ENCODE assay signal across 1 cellular context in the genomic region with DNA sequence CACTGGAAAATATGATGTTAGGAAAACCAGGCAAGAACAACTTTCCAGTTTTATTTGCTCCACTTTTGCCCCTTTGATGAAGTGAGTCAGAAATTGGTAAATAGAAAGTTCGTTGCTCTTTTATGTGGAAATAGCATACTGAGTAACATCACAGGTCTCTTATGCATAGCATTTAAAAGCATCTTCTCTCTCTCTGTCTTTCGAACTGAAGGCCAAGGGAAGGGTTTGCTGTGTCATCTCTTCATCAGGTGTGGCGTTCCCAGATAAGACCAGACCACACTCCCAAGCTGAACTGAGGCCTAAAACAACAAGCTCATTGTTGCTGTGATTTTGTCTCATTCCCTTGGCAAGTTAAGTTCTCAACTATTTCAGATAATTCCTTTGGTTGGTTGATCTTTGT.
TF ChIP-seq lines count a peak whose summit lies in the region.

No MANE protein-coding gene starts in this region.

TF ChIP-seq in K562, 482 proteins besides CTCF, POLR2A, EP300 and RAD21 (continued from another document):
- TF ChIP-seq TEAD4 (IDR thresholded peaks at IDR 0.05; ENCODE audit: low read length): peak; percentile 62
- no peak for TF ChIP-seq TEAD4 (CRISPR knock-in tag; IDR thresholded peaks at IDR 0.05; ENCODE audit: borderline replicate concordance)
- TF ChIP-seq CBFA2T3 (IDR thresholded peaks at IDR 0.05): peak; percentile 79
- TF ChIP-seq ZFP1 (CRISPR knock-in tag; IDR thresholded peaks at IDR 0.05): no peak
- TF ChIP-seq, protein P1, sequence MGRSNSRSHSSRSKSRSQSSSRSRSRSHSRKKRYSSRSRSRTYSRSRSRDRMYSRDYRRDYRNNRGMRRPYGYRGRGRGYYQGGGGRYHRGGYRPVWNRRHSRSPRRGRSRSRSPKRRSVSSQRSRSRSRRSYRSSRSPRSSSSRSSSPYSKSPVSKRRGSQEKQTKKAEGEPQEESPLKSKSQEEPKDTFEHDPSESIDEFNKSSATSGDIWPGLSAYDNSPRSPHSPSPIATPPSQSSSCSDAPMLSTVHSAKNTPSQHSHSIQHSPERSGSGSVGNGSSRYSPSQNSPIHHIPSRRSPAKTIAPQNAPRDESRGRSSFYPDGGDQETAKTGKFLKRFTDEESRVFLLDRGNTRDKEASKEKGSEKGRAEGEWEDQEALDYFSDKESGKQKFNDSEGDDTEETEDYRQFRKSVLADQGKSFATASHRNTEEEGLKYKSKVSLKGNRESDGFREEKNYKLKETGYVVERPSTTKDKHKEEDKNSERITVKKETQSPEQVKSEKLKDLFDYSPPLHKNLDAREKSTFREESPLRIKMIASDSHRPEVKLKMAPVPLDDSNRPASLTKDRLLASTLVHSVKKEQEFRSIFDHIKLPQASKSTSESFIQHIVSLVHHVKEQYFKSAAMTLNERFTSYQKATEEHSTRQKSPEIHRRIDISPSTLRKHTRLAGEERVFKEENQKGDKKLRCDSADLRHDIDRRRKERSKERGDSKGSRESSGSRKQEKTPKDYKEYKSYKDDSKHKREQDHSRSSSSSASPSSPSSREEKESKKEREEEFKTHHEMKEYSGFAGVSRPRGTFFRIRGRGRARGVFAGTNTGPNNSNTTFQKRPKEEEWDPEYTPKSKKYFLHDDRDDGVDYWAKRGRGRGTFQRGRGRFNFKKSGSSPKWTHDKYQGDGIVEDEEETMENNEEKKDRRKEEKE (IDR thresholded peaks at IDR 0.05; ENCODE audit: borderline replicate concordance in 1 of 2, control insufficient read depth in 1 of 2, low read depth in 2 of 2, low read length in 1 of 2): no peak
- peak; percentile 74 for TF ChIP-seq ZNF316 (IDR thresholded peaks at IDR 0.05)
- TF ChIP-seq L3MBTL2 (IDR thresholded peaks at IDR 0.05): no peak
- TF ChIP-seq, protein P2, sequence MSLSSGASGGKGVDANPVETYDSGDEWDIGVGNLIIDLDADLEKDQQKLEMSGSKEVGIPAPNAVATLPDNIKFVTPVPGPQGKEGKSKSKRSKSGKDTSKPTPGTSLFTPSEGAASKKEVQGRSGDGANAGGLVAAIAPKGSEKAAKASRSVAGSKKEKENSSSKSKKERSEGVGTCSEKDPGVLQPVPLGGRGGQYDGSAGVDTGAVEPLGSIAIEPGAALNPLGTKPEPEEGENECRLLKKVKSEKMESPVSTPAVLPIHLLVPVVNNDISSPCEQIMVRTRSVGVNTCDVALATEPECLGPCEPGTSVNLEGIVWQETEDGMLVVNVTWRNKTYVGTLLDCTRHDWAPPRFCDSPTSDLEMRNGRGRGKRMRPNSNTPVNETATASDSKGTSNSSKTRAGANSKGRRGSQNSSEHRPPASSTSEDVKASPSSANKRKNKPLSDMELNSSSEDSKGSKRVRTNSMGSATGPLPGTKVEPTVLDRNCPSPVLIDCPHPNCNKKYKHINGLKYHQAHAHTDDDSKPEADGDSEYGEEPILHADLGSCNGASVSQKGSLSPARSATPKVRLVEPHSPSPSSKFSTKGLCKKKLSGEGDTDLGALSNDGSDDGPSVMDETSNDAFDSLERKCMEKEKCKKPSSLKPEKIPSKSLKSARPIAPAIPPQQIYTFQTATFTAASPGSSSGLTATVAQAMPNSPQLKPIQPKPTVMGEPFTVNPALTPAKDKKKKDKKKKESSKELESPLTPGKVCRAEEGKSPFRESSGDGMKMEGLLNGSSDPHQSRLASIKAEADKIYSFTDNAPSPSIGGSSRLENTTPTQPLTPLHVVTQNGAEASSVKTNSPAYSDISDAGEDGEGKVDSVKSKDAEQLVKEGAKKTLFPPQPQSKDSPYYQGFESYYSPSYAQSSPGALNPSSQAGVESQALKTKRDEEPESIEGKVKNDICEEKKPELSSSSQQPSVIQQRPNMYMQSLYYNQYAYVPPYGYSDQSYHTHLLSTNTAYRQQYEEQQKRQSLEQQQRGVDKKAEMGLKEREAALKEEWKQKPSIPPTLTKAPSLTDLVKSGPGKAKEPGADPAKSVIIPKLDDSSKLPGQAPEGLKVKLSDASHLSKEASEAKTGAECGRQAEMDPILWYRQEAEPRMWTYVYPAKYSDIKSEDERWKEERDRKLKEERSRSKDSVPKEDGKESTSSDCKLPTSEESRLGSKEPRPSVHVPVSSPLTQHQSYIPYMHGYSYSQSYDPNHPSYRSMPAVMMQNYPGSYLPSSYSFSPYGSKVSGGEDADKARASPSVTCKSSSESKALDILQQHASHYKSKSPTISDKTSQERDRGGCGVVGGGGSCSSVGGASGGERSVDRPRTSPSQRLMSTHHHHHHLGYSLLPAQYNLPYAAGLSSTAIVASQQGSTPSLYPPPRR (CRISPR knock-in tag; IDR thresholded peaks at IDR 0.05; ENCODE audit: borderline replicate concordance): no peak
- TF ChIP-seq, protein P3, sequence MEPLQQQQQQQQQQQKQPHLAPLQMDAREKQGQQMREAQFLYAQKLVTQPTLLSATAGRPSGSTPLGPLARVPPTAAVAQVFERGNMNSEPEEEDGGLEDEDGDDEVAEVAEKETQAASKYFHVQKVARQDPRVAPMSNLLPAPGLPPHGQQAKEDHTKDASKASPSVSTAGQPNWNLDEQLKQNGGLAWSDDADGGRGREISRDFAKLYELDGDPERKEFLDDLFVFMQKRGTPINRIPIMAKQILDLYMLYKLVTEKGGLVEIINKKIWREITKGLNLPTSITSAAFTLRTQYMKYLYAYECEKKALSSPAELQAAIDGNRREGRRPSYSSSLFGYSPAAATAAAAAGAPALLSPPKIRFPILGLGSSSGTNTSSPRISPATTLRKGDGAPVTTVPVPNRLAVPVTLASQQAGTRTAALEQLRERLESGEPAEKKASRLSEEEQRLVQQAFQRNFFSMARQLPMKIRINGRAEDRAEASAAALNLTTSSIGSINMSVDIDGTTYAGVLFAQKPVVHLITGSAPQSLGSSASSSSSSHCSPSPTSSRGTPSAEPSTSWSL (CRISPR knock-in tag; IDR thresholded peaks at IDR 0.05; ENCODE audit: borderline replicate concordance): no peak
- TF ChIP-seq, protein P4, sequence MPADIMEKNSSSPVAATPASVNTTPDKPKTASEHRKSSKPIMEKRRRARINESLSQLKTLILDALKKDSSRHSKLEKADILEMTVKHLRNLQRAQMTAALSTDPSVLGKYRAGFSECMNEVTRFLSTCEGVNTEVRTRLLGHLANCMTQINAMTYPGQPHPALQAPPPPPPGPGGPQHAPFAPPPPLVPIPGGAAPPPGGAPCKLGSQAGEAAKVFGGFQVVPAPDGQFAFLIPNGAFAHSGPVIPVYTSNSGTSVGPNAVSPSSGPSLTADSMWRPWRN (IDR thresholded peaks at IDR 0.05; ENCODE audit: low read depth): peak; percentile 72
- peak; percentile 48; the same call in 1 of the 2 replicates for TF ChIP-seq CBFA2T2 (conservative IDR thresholded peaks at IDR 0.05)
- no peak for TF ChIP-seq KLF10 (CRISPR knock-in tag; IDR thresholded peaks at IDR 0.05)
- TF ChIP-seq TCF3 (CRISPR knock-in tag; IDR thresholded peaks at IDR 0.05): peak; percentile 77
- TF ChIP-seq COPS2 (conservative IDR thresholded peaks at IDR 0.05): no peak
- TF ChIP-seq, protein P5, sequence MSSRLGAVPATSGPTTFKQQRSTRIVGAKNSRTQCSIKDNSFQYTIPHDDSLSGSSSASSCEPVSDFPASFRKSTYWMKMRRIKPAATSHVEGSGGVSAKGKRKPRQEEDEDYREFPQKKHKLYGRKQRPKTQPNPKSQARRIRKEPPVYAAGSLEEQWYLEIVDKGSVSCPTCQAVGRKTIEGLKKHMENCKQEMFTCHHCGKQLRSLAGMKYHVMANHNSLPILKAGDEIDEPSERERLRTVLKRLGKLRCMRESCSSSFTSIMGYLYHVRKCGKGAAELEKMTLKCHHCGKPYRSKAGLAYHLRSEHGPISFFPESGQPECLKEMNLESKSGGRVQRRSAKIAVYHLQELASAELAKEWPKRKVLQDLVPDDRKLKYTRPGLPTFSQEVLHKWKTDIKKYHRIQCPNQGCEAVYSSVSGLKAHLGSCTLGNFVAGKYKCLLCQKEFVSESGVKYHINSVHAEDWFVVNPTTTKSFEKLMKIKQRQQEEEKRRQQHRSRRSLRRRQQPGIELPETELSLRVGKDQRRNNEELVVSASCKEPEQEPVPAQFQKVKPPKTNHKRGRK (tag; IDR thresholded peaks at IDR 0.05): no peak
- peak; percentile 49 for TF ChIP-seq CCNT2 (IDR thresholded peaks at IDR 0.05; ENCODE audit: borderline replicate concordance, extremely low read depth, insufficient read length, low read depth, low read length)
- TF ChIP-seq TAL1 (IDR thresholded peaks at IDR 0.05): peak; percentile 62
- TF ChIP-seq, protein P6, sequence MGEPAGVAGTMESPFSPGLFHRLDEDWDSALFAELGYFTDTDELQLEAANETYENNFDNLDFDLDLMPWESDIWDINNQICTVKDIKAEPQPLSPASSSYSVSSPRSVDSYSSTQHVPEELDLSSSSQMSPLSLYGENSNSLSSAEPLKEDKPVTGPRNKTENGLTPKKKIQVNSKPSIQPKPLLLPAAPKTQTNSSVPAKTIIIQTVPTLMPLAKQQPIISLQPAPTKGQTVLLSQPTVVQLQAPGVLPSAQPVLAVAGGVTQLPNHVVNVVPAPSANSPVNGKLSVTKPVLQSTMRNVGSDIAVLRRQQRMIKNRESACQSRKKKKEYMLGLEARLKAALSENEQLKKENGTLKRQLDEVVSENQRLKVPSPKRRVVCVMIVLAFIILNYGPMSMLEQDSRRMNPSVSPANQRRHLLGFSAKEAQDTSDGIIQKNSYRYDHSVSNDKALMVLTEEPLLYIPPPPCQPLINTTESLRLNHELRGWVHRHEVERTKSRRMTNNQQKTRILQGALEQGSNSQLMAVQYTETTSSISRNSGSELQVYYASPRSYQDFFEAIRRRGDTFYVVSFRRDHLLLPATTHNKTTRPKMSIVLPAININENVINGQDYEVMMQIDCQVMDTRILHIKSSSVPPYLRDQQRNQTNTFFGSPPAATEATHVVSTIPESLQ (CRISPR knock-in tag; IDR thresholded peaks at IDR 0.05): no peak
- TF ChIP-seq SIX5 (IDR thresholded peaks at IDR 0.05; ENCODE audit: borderline replicate concordance in 1 of 2, insufficient read depth in 1 of 2, low read depth in 1 of 2, low read length in 2 of 2): no peak
- no peak for TF ChIP-seq CREBBP (IDR thresholded peaks at IDR 0.05; ENCODE audit: low read depth, low read length)
- TF ChIP-seq NFE2 (IDR thresholded peaks at IDR 0.05; ENCODE audit: low read depth): peak; percentile 87
- peak; percentile 64; the same call in 1 of the 2 replicates for TF ChIP-seq MAFF (IDR thresholded peaks at IDR 0.05; ENCODE audit: low read length)
- no peak for TF ChIP-seq FIP1L1 (IDR thresholded peaks at IDR 0.05; ENCODE audit: low read depth, low read length, poor library complexity, severe bottlenecking)
- TF ChIP-seq, protein P7, sequence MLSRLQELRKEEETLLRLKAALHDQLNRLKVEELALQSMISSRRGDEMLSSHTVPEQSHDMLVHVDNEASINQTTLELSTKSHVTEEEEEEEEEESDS (CRISPR knock-in tag; IDR thresholded peaks at IDR 0.05): no peak
- TF ChIP-seq MYNN (IDR thresholded peaks at IDR 0.05): no peak
- TF ChIP-seq MYNN (CRISPR knock-in tag; IDR thresholded peaks at IDR 0.05): no peak
- peak; percentile 50; the same call in 1 of the 2 replicates for TF ChIP-seq SMARCA4 (IDR thresholded peaks at IDR 0.05)
- TF ChIP-seq SOX6 (IDR thresholded peaks at IDR 0.05): peak; percentile 80
- TF ChIP-seq MAFK (IDR thresholded peaks at IDR 0.05; ENCODE audit: low read length): peak; percentile 47; the same call in 1 of the 2 replicates
- no peak for TF ChIP-seq ZNF696 (CRISPR knock-in tag; conservative IDR thresholded peaks at IDR 0.05)
- peak; percentile 69 for TF ChIP-seq MAFG (tag; conservative IDR thresholded peaks at IDR 0.05)
- peak; percentile 17; the same call in 1 of the 2 replicates for TF ChIP-seq JUND (IDR thresholded peaks at IDR 0.05; ENCODE audit: borderline replicate concordance, low read depth, low read length)
- TF ChIP-seq JUND (tag; IDR thresholded peaks at IDR 0.05; ENCODE audit: borderline replicate concordance, low read depth, low read length): no peak
- TF ChIP-seq KDM1A (IDR thresholded peaks at IDR 0.05): peak; percentile 92 to 95
- no peak for TF ChIP-seq ZNF133 (CRISPR knock-in tag; IDR thresholded peaks at IDR 0.05)
